In genomic region chr2:88999365-88999764, GRCh38 we compare ENCODE assay signal across 33 cellular contexts.
"Had no signal": no experiment of that assay in that cellular context is flagged by ENCODE, and none has a peak within 500 bp of the region (broad histone marks: within the 10 kb centered on the region; RNA-seq: fewer than 3 reads in every experiment).

No MANE protein-coding gene starts in this region.

- FAIRE-seq: astrocyte, TTC549 had no signal

- H3K27ac ChIP-seq: adrenal gland, body of pancreas, brain microvascular endothelial cell, breast epithelium, VCaP had no signal

- DNase-seq: activated B cell treated with CpG ODN at 0.5 μM for 24 hours; activated CD4-positive, alpha-beta memory T cell treated with anti-CD3 and anti-CD28 coated beads for 36 hours; activated CD4-positive, alpha-beta T cell treated with anti-CD3 and anti-CD28 coated beads for 4 hours; activated CD4-positive, alpha-beta T cell treated with anti-CD3 and anti-CD28 coated beads, Interleukin-2, amount 10 ng/mL, durations not matched to agents 24 days and 14 days; activated CD4-positive, alpha-beta T cell treated with anti-CD3 and anti-CD28 coated beads, Interleukin-2, amount 50 U/mL, for 1 hour; activated CD4-positive, alpha-beta T cell treated with anti-CD3 and anti-CD28 coated beads, Interleukin-2, amount 50 U/mL, for 4 hours; activated CD4-positive, CD25-positive, alpha-beta regulatory T cell treated with anti-CD3 and anti-CD28 coated beads, Interleukin-2, amount 50 U/mL, for 72 hours; activated CD8-positive, alpha-beta memory T cell treated with anti-CD3 and anti-CD28 coated beads, Interleukin-2, amount 50 U/mL, for 4 hours; activated CD8-positive, alpha-beta T cell treated with anti-CD3 and anti-CD28 coated beads for 36 hours; activated effector memory CD4-positive, alpha-beta T cell treated with anti-CD3 and anti-CD28 coated beads, Interleukin-2, amount 50 U/mL, for 16 hours; activated gamma-delta T cell treated with Interleukin-2 at 50 U/mL for 16 hours; activated naive CD4-positive, alpha-beta T cell; activated naive CD4-positive, alpha-beta T cell treated with anti-CD3 and anti-CD28 coated beads for 36 hours; activated naive CD4-positive, alpha-beta T cell treated with anti-CD3 and anti-CD28 coated beads, Interleukin-2, amount 50 U/mL, for 16 hours; activated naive CD8-positive, alpha-beta T cell treated with anti-CD3 and anti-CD28 coated beads for 36 hours; activated T-cell treated with anti-CD3 and anti-CD28 coated beads for 4 hours; activated T-cell treated with anti-CD3 and anti-CD28 coated beads, Interleukin-2, amount 50 U/mL, for 1 hour; activated T-cell treated with anti-CD3 and anti-CD28 coated beads, Interleukin-2, amount 50 U/mL, for 4 hours; activated T-cell treated with anti-CD3 and anti-CD28 coated beads, Interleukin-2, amount 50 U/mL, for 72 hours; adrenal gland; amniotic stem cell; aorta; body of pancreas; brain microvascular endothelial cell; central memory CD4-positive, alpha-beta T cell; T-helper 2 cell; T-helper 9 cell had no signal

- H3K4me3 ChIP-seq: adrenal gland, body of pancreas, breast epithelium had no signal

- H3K4me1 ChIP-seq: adrenal gland, body of pancreas, breast epithelium had no signal

- ATAC-seq: activated CD8-positive, alpha-beta T cell treated with anti-CD3 and anti-CD28 coated beads for 36 hours; activated naive CD4-positive, alpha-beta T cell treated with anti-CD3 and anti-CD28 coated beads, Interleukin-2, amount 50 U/mL, for 72 hours; activated T-cell treated with anti-CD3 and anti-CD28 coated beads, Interleukin-2, amount 50 U/mL, for 4 hours; activated T-cell treated with anti-CD3 and anti-CD28 coated beads, Interleukin-2, amount 50 U/mL, for 72 hours; activated T-helper 17 cell treated with anti-CD3 and anti-CD28 coated beads, Interleukin-2, amount 50 U/mL, for 72 hours; body of pancreas had no signal

- H3K9me3 ChIP-seq: adrenal gland, body of pancreas, breast epithelium had no signal

- H3K27me3 ChIP-seq: adrenal gland, body of pancreas, brain microvascular endothelial cell, breast epithelium had no signal

- H3K36me3 ChIP-seq: adrenal gland, brain microvascular endothelial cell, breast epithelium had no signal
